Comparison of ENCODE assay signal across 8 cellular contexts in the genomic region with DNA sequence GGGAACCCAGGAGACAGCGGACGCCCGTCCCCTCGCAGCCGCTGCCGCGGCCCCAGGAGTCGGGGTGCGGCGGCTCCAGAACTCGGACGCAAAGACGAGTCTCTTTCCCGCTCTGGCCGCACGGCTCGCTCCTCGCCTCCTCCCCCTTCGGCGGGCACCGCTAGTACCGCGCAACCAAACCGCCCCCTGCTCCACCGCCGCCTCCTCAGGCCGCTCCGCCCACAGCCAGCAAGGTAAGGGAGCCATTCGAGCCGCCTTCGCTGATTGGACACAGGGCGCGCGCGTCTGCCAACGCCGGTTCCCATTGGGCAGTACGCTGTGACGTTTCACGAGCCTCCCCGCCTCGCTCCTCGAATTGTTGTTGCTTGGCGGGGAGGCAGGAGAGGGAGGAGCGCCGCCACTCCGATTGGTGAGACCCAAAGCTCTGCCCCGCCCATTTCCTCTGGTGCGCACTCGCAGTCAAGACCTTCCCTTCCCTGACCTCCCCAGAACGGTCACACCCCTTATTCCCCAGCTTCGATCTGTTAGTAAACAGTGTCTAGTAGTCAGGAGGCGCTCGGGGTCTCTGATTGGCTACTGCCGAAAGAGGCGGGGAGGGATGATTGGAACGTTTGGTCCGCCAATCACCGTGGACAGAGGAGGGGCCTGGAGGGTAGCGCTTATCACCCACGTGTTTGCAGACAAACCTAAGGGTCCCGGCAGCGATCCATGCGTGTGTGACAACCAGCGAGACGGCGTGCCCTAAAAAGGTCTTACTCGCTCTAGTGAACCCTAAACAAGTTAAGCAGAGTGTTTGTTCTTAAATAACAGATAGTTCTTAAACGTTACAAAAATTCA. TPM values are rescaled to one million over a fixed set of nuclear protein-coding genes. Genes with fewer than 3 reads are reported as not detected.
DNase-seq lines count a peak whose midpoint lies in the region; ATAC-seq and TF ChIP-seq lines count a peak whose summit lies in the region.

A gene (minus strand): TSS at position 170 of the 837 bp plus-strand sequence. CDS start 207 bp downstream, outside the sequence.

- peaks cover 32% of the 10 kb centered on the region for H3K36me3 Mint-ChIP-seq in activated T-helper 2 cell treated with anti-CD3 and anti-CD28 coated beads, Interferon-gamma antibody, Interleukin-2, Interleukin-4, amounts not matched to agents 10 μg/mL and 5 μg/mL and 100 μg/mL, durations not matched to agents 14 hours and 24 hours and 36 hours (ENCODE audit: low read depth)
- H3K36me3 Mint-ChIP-seq in naive thymus-derived CD8-positive, alpha-beta T cell, result peaks cover 0 to 1% (median 0%) of the 10 kb centered on the region in 3 donors

- DNase-seq in EH (ENCODE audit: low read depth) (peak; percentile 100), H4 (ENCODE audit: low spot score) (peak; percentile 100), LoVo (ENCODE audit: low spot score) (peak; percentile 99), RWPE2 (ENCODE audit: low spot score) (peak; percentile 100), fibroblast of mammary gland (ENCODE audit: low read depth) (peak; percentile 100)
- DNase-seq in activated T-helper 2 cell treated with anti-CD3 and anti-CD28 coated beads, Interferon-gamma antibody, Interleukin-2, Interleukin-4, amounts not matched to agents 10 μg/mL and 5 μg/mL and 100 μg/mL, durations not matched to agents 14 hours and 24 hours and 36 hours (ENCODE audit: low spot score), result peak; percentile 100
- peak; percentile 95 to 100 (median 100) for DNase-seq in naive thymus-derived CD8-positive, alpha-beta T cell
- peak; percentile 97 to 100 (median 100) for DNase-seq in stimulated activated naive CD4-positive, alpha-beta T cell (lab: John Stamatoyannopoulos, UW)

- H3K4me1 ChIP-seq in RWPE2 (ENCODE audit: insufficient read depth, poor library complexity, severe bottlenecking), result peaks cover 10% of the 10 kb centered on the region

- peak within 1 kb of the TSS; percentile 52 for H3K27ac ChIP-seq in RWPE2 (ENCODE audit: poor library complexity, severe bottlenecking)

- no peaks in the 10 kb centered on the region for H3K27me3 Mint-ChIP-seq in activated T-helper 2 cell treated with anti-CD3 and anti-CD28 coated beads, Interferon-gamma antibody, Interleukin-2, Interleukin-4, amounts not matched to agents 10 μg/mL and 5 μg/mL and 100 μg/mL, durations not matched to agents 14 hours and 24 hours and 36 hours (ENCODE audit: low read depth)
- no peaks in the 10 kb centered on the region for H3K27me3 Mint-ChIP-seq in naive thymus-derived CD8-positive, alpha-beta T cell

- H3K4me3 ChIP-seq in RWPE2 (ENCODE audit: severe bottlenecking) (peak within 1 kb of the TSS; percentile 77), fibroblast of mammary gland (ENCODE audit: control insufficient read depth, low read depth, low read length) (peak within 1 kb of the TSS; percentile 79)

- POLR2A ChIA-PET in naive thymus-derived CD8-positive, alpha-beta T cell (lab: Charles Lee), result interaction anchor here (0.5 to 2.2 kb wide), 27 partner anchors 8 to 1044 kb away, joined by 3 to 17 read pairs (median 4); a partner anchor contains a TSS

- H3K9me3 ChIP-seq in RWPE2 (ENCODE audit: severe bottlenecking), result no peaks in the 10 kb centered on the region

- H3K4me1 Mint-ChIP-seq in activated T-helper 2 cell treated with anti-CD3 and anti-CD28 coated beads, Interferon-gamma antibody, Interleukin-2, Interleukin-4, amounts not matched to agents 10 μg/mL and 5 μg/mL and 100 μg/mL, durations not matched to agents 14 hours and 24 hours and 36 hours (ENCODE audit: low read depth), result peaks cover 56% of the 10 kb centered on the region
- peaks cover 32 to 65% (median 61%) of the 10 kb centered on the region in 4 donors for H3K4me1 Mint-ChIP-seq in naive thymus-derived CD8-positive, alpha-beta T cell

- no peaks in the 10 kb centered on the region for H3K9me3 Mint-ChIP-seq in activated T-helper 2 cell treated with anti-CD3 and anti-CD28 coated beads, Interferon-gamma antibody, Interleukin-2, Interleukin-4, amounts not matched to agents 10 μg/mL and 5 μg/mL and 100 μg/mL, durations not matched to agents 14 hours and 24 hours and 36 hours
- H3K9me3 Mint-ChIP-seq in naive thymus-derived CD8-positive, alpha-beta T cell, result peaks cover 0 to 5% (median 0%) of the 10 kb centered on the region in 9 donors

- intact Hi-C loops in activated T-helper 2 cell treated with anti-CD3 and anti-CD28 coated beads, Interferon-gamma antibody, Interleukin-2, Interleukin-4, amounts not matched to agents 10 μg/mL and 5 μg/mL and 100 μg/mL, durations not matched to agents 14 hours and 24 hours and 36 hours (cut with micrococcal nuclease), result loop anchor here (1.0 to 5.0 kb wide), 9 partner anchors 54 to 1103 kb away; a partner anchor contains a TSS

- peak within 1 kb of the TSS; percentile 81 for H3K4me3 Mint-ChIP-seq in activated T-helper 2 cell treated with anti-CD3 and anti-CD28 coated beads, Interferon-gamma antibody, Interleukin-2, Interleukin-4, amounts not matched to agents 10 μg/mL and 5 μg/mL and 100 μg/mL, durations not matched to agents 14 hours and 24 hours and 36 hours (ENCODE audit: low read depth)
- H3K4me3 Mint-ChIP-seq in naive thymus-derived CD8-positive, alpha-beta T cell, result peak within 1 kb of the TSS in 9 of 10 donors; percentile 76 to 91 (median 86)

- TF ChIP-seq CTCF in RWPE2 (IDR thresholded peaks at IDR 0.05; ENCODE audit: poor library complexity, severe bottlenecking) (peak; percentile 42), fibroblast of mammary gland (conservative IDR thresholded peaks at IDR 0.05; ENCODE audit: control insufficient read depth, insufficient read depth, low read depth, low read length) (no peak)

- H3K36me3 ChIP-seq in RWPE2 (ENCODE audit: low read depth), result no peaks in the 10 kb centered on the region

- H3K27me3 ChIP-seq in RWPE2 (ENCODE audit: insufficient read depth, poor library complexity, severe bottlenecking), result no peaks in the 10 kb centered on the region

- H3K27ac Mint-ChIP-seq in activated T-helper 2 cell treated with anti-CD3 and anti-CD28 coated beads, Interferon-gamma antibody, Interleukin-2, Interleukin-4, amounts not matched to agents 10 μg/mL and 5 μg/mL and 100 μg/mL, durations not matched to agents 14 hours and 24 hours and 36 hours, result peak within 1 kb of the TSS; percentile 43
- H3K27ac Mint-ChIP-seq in naive thymus-derived CD8-positive, alpha-beta T cell, result peak within 1 kb of the TSS in 9 of 10 donors; percentile 27 to 91 (median 83)

- peak; percentile 91 for ATAC-seq in RWPE2 (ENCODE audit: low read depth)
- ATAC-seq in naive thymus-derived CD8-positive, alpha-beta T cell, result peak; percentile 80 to 82

RNA-seq across cellular contexts. Expression of the gene that starts here (rescaled TPM):
- 1.2 and 3.3 TPM in 2 replicates for total RNA-seq in H4 (2014; rRNA removed; shearing (Covaris generic))
- 20.5 and 21.4 TPM in 2 replicates for total RNA-seq in activated T-helper 2 cell treated with anti-CD3 and anti-CD28 coated beads, Interferon-gamma antibody, Interleukin-2, Interleukin-4, amounts not matched to agents 10 μg/mL and 5 μg/mL and 100 μg/mL, durations not matched to agents 14 hours and 24 hours and 36 hours
- total RNA-seq in naive thymus-derived CD8-positive, alpha-beta T cell, result 10 to 100 TPM; 18.4 to 23.2 TPM
- 10 to 100 TPM; 12.3 to 14.5 (median 14.3) TPM for polyA plus RNA-seq in naive thymus-derived CD8-positive, alpha-beta T cell

Comparison
In these comparisons a context has a peak if more than half of its experiments do, and no peak if none do; other contexts are left out.
1. Peak in every context shown above with its lines: DNase-seq, ATAC-seq, H3K4me3 ChIP-seq and H3K27ac ChIP-seq.